14 cellular contexts compared by ENCODE assay signal in genomic region chr18:51447351-51447896, GRCh38.
A peak's percentile ranks its signal among the peaks of the same experiment; 100 is the strongest.
DNase-seq lines count a peak whose midpoint lies in the region; ATAC-seq and TF ChIP-seq lines count a peak whose summit lies in the region.
"Had no signal": no experiment of that assay in that cellular context is flagged by ENCODE, and none has a peak within 500 bp of the region (broad histone marks: within the 10 kb centered on the region; RNA-seq: fewer than 3 reads in every experiment).

No MANE protein-coding gene starts in this region.

- no peak overlapping the region for H3K27ac ChIP-seq in GM23338 (ENCODE audit: low read depth)
- H3K27ac ChIP-seq: BLaER1 treated with 17β-estradiol and CSF1 and Interleukin-3, amounts not matched to agents 10 nM and 100 nM; esophagus muscularis mucosa had no signal

- H3K27me3 Mint-ChIP-seq in GM23338 (ENCODE audit: insufficient read depth, low read depth, poor library complexity), result peaks cover 2% of the 10 kb centered on the region
- H3K27me3 Mint-ChIP-seq in activated CD4-positive, alpha-beta T cell treated with anti-CD3 and anti-CD28 coated beads, Interleukin-2, amount 10 ng/mL, durations not matched to agents 7 days and 5 days, result peaks cover 13% of the 10 kb centered on the region

- H3K4me3 Mint-ChIP-seq in GM23338, result no peak overlapping the region
- H3K4me3 Mint-ChIP-seq in activated CD4-positive, alpha-beta T cell treated with anti-CD3 and anti-CD28 coated beads, Interleukin-2, amount 10 ng/mL, durations not matched to agents 7 days and 5 days, result no peak overlapping the region
- H3K4me3 Mint-ChIP-seq: central memory CD8-positive, alpha-beta T cell; neural crest cell had no signal

- H3K27me3 ChIP-seq in GM23338 (ENCODE audit: insufficient read depth), result no peaks in the 10 kb centered on the region
- no peaks in the 10 kb centered on the region for H3K27me3 ChIP-seq in HAP-1 (ENCODE audit: low read depth)
- H3K27me3 ChIP-seq: BLaER1 treated with 17β-estradiol and CSF1 and Interleukin-3, amounts not matched to agents 10 nM and 100 nM had no signal

- H3K9me3 Mint-ChIP-seq in GM23338, result no peaks in the 10 kb centered on the region
- no peaks in the 10 kb centered on the region for H3K9me3 Mint-ChIP-seq in activated CD4-positive, alpha-beta T cell treated with anti-CD3 and anti-CD28 coated beads, Interleukin-2, amount 10 ng/mL, durations not matched to agents 7 days and 5 days
- H3K9me3 Mint-ChIP-seq: central memory CD8-positive, alpha-beta T cell had no signal

- DNase-seq in GM23338 (ENCODE audit: low spot score) (peak; percentile 24), amygdala (lab: John Stamatoyannopoulos, UW) (peak in 40 of 56 donors; percentile 5 to 65 (median 25)), hippocampal formation (lab: John Stamatoyannopoulos, UW) (peak; percentile 42 to 44), renal cortical epithelial cell (ENCODE audit: low read depth) (peak; percentile 40), NCI-H2227 treated with DMSO at 0.1 percent for 48 hours (lab: John Stamatoyannopoulos, UW) (no peak), HAP-1 (ENCODE audit: low spot score in 2 of 2) (no peak)
- no peak for DNase-seq in activated CD4-positive, alpha-beta T cell treated with anti-CD3 and anti-CD28 coated beads, Interleukin-2, amount 10 ng/mL, durations not matched to agents 7 days and 5 days
- DNase-seq: activated CD4-positive, alpha-beta T cell treated with anti-CD3 and anti-CD28 coated beads for 48 hours; SW 1271 had no signal

- 0 out of 2 replicates have a peak overlapping the region, but pooled peaks have one; percentile 31 for H3K27ac Mint-ChIP-seq in GM23338
- H3K27ac Mint-ChIP-seq in activated CD4-positive, alpha-beta T cell treated with anti-CD3 and anti-CD28 coated beads, Interleukin-2, amount 10 ng/mL, durations not matched to agents 7 days and 5 days, result no peak overlapping the region

- no peaks in the 10 kb centered on the region for H4K20me1 ChIP-seq in GM23338 (replicated peaks; ENCODE audit: insufficient read depth)
- H4K20me1 ChIP-seq: BLaER1 treated with 17β-estradiol and CSF1 and Interleukin-3, amounts not matched to agents 10 nM and 100 nM had no signal

- H3K36me3 ChIP-seq in GM23338 (ENCODE audit: insufficient read depth), result no peaks in the 10 kb centered on the region
- no peaks in the 10 kb centered on the region for H3K36me3 ChIP-seq in HAP-1 (replicated peaks)
- H3K36me3 ChIP-seq: BLaER1 treated with 17β-estradiol and CSF1 and Interleukin-3, amounts not matched to agents 10 nM and 100 nM; esophagus muscularis mucosa had no signal

- no peaks in the 10 kb centered on the region for H3K79me2 ChIP-seq in GM23338 (replicated peaks; ENCODE audit: insufficient read depth)

- CTCF ChIA-PET in activated CD4-positive, alpha-beta T cell treated with anti-CD3 and anti-CD28 coated beads, Interleukin-2, amount 10 ng/mL, durations not matched to agents 7 days and 5 days (lab: Charles Lee), result no interaction called here

- peak; percentile 89 for ATAC-seq in GM23338
- ATAC-seq in HG02884 (IDR thresholded peaks at IDR 0.05; ENCODE audit: unreplicated experiment), result no peak

- no peak for TF ChIP-seq CTCF in GM23338 (conservative IDR thresholded peaks at IDR 0.05; ENCODE audit: low read depth in 2 of 2)

- peaks cover 5% of the 10 kb centered on the region; the same call in 1 of the 2 replicates for H3K9me2 ChIP-seq in GM23338 (ENCODE audit: insufficient read depth)

- no peaks in the 10 kb centered on the region for H3F3A ChIP-seq in GM23338 (replicated peaks; ENCODE audit: low read depth)

- no peaks in the 10 kb centered on the region for H3K9me3 ChIP-seq in HAP-1
- H3K9me3 ChIP-seq: BLaER1 treated with 17β-estradiol and CSF1 and Interleukin-3, amounts not matched to agents 10 nM and 100 nM; esophagus muscularis mucosa had no signal

- no peaks in the 10 kb centered on the region for H3K36me3 Mint-ChIP-seq in GM23338 (ENCODE audit: low read depth)
- no peaks in the 10 kb centered on the region for H3K36me3 Mint-ChIP-seq in activated CD4-positive, alpha-beta T cell treated with anti-CD3 and anti-CD28 coated beads, Interleukin-2, amount 10 ng/mL, durations not matched to agents 7 days and 5 days (ENCODE audit: low read depth)

- in situ Hi-C loops in HAP-1 (cut with MboI; ENCODE audit: low sequenced_read_pairs), result no loop called here

- H3K4me2 ChIP-seq in GM23338, result no peak overlapping the region
- H3K4me2 ChIP-seq: BLaER1 treated with 17β-estradiol and CSF1 and Interleukin-3, amounts not matched to agents 10 nM and 100 nM had no signal

- H3K4me1 ChIP-seq in GM23338 (ENCODE audit: insufficient read depth), result 0 out of 2 replicates have a peak, but pooled peaks cover 6% of the 10 kb centered on the region
- no peaks in the 10 kb centered on the region for H3K4me1 ChIP-seq in HAP-1
- H3K4me1 ChIP-seq: BLaER1 treated with 17β-estradiol and CSF1 and Interleukin-3, amounts not matched to agents 10 nM and 100 nM; esophagus muscularis mucosa had no signal

- peak overlapping the region; percentile 93 for H2AFZ ChIP-seq in GM23338

- H3K4me1 Mint-ChIP-seq in GM23338, result peaks cover 24% of the 10 kb centered on the region
- no peaks in the 10 kb centered on the region for H3K4me1 Mint-ChIP-seq in activated CD4-positive, alpha-beta T cell treated with anti-CD3 and anti-CD28 coated beads, Interleukin-2, amount 10 ng/mL, durations not matched to agents 7 days and 5 days
- H3K4me1 Mint-ChIP-seq: central memory CD8-positive, alpha-beta T cell had no signal

- H3K4me3 ChIP-seq in GM23338 (no peak overlapping the region), HAP-1 (no peak overlapping the region)
- H3K4me3 ChIP-seq: BLaER1 treated with 17β-estradiol and CSF1 and Interleukin-3, amounts not matched to agents 10 nM and 100 nM; esophagus muscularis mucosa had no signal

- POLR2A ChIA-PET in activated CD4-positive, alpha-beta T cell treated with anti-CD3 and anti-CD28 coated beads, Interleukin-2, amount 10 ng/mL, durations not matched to agents 7 days and 5 days (lab: Charles Lee), result no interaction called here

TF ChIP-seq in GM23338, 12 proteins besides CTCF, POLR2A, EP300 and RAD21:
- no peak for TF ChIP-seq POLR2AphosphoS5 (IDR thresholded peaks at IDR 0.05; ENCODE audit: low read depth)

Comparison
In these comparisons a context has a peak if more than half of its experiments do, and no peak if none do; other contexts are left out.
1. DNase-seq: peak in GM23338 (single experiment), amygdala (40 of 56), hippocampal formation (2 of 2) and renal cortical epithelial cell (single experiment); none in NCI-H2227 treated with DMSO at 0.1 percent for 48 hours (single experiment), activated CD4-positive, alpha-beta T cell treated with anti-CD3 and anti-CD28 coated beads, Interleukin-2, amount 10 ng/mL, durations not matched to agents 7 days and 5 days (single experiment) and HAP-1 (0 of 2).